25 cellular contexts compared by ENCODE assay signal in genomic region chr11:113203332-113203731, GRCh38.
"Had no signal": no experiment of that assay in that cellular context is flagged by ENCODE, and none has a peak within 500 bp of the region (broad histone marks: within the 10 kb centered on the region; RNA-seq: fewer than 3 reads in every experiment).

No MANE protein-coding gene starts in this region.

- H3K4me1 ChIP-seq: gastrocnemius medialis, pancreas, psoas muscle, tibial artery had no signal

- H3K36me3 ChIP-seq: brain microvascular endothelial cell, gastrocnemius medialis, pancreas, tibial artery had no signal

- H3K9me3 Mint-ChIP-seq: activated naive CD4-positive, alpha-beta T cell treated with anti-CD3 and anti-CD28 coated beads, Interleukin-2, amount 50 U/mL, for 24 hours; dendritic cell treated with granulocyte-macrophage colony-stimulating factor and Interleukin-4, amounts not matched to agents 40 ng/mL and 50 ng/mL, for 4 days; effector memory CD8-positive, alpha-beta T cell; natural killer cell treated with Interleukin-12 subunit alpha and Interleukin-12 subunit beta and Interleukin-15 and Interleukin-18, amount 100 ng/mL, for 72 hours had no signal

- H3K36me3 Mint-ChIP-seq: activated naive CD4-positive, alpha-beta T cell treated with anti-CD3 and anti-CD28 coated beads, Interleukin-2, amount 50 U/mL, for 24 hours had no signal

- H3K4me3 ChIP-seq: esophagus muscularis mucosa, gastrocnemius medialis, left ventricle myocardium inferior, pancreas, psoas muscle, tibial artery had no signal

- DNase-seq: activated CD4-positive, alpha-beta T cell treated with anti-CD3 and anti-CD28 coated beads for 1 hour; activated CD4-positive, alpha-beta T cell treated with anti-CD3 and anti-CD28 coated beads, Interleukin-2, amount 50 U/mL, for 1 hour; activated gamma-delta T cell treated with Interleukin-2 at 50 U/mL for 16 hours; activated T-cell treated with anti-CD3 and anti-CD28 coated beads, Interleukin-2, amount 50 U/mL, for 1 hour; aorta; brain microvascular endothelial cell; caudate nucleus; effector memory CD8-positive, alpha-beta T cell; gastrocnemius medialis; head of caudate nucleus; left ventricle myocardium inferior; mammary epithelial cell; midbrain; pancreas; psoas muscle; right cardiac atrium; stimulated activated CD4-positive, alpha-beta T cell treated with anti-CD3 and anti-CD28 coated beads, Interleukin-12 subunit alpha, Interleukin-12 subunit beta, amount 100 ng/mL, for 4 hours; stimulated activated CD4-positive, alpha-beta T cell treated with anti-CD3 and anti-CD28 coated beads, Interleukin-4, amount 100 ng/mL, for 4 hours; stimulated activated naive CD8-positive, alpha-beta T cell treated with anti-CD3 and anti-CD28 coated beads, Interleukin-15, Interleukin-2, amounts not matched to agents 100 U/mL and 50 U/mL, for 24 hours; T-helper 9 cell; tibial artery had no signal

- H3K9me3 ChIP-seq: esophagus muscularis mucosa, gastrocnemius medialis, left ventricle myocardium inferior, pancreas, psoas muscle, tibial artery had no signal

- ATAC-seq: effector memory CD8-positive, alpha-beta T cell; gastrocnemius medialis; natural killer cell treated with Interleukin-12 subunit alpha and Interleukin-12 subunit beta and Interleukin-15 and Interleukin-18, amount 100 ng/mL, for 72 hours; pancreas; psoas muscle; stimulated activated naive CD8-positive, alpha-beta T cell treated with anti-CD3 and anti-CD28 coated beads, Interleukin-15, Interleukin-2, amounts not matched to agents 100 U/mL and 50 U/mL, for 24 hours had no signal

- H3K27ac Mint-ChIP-seq: activated naive CD4-positive, alpha-beta T cell treated with anti-CD3 and anti-CD28 coated beads, Interleukin-2, amount 50 U/mL, for 24 hours; dendritic cell treated with granulocyte-macrophage colony-stimulating factor and Interleukin-4, amounts not matched to agents 40 ng/mL and 50 ng/mL, for 4 days; effector memory CD8-positive, alpha-beta T cell had no signal

- H3K27me3 Mint-ChIP-seq: natural killer cell treated with Interleukin-12 subunit alpha and Interleukin-12 subunit beta and Interleukin-15 and Interleukin-18, amount 100 ng/mL, for 72 hours had no signal

- H3K27me3 ChIP-seq: brain microvascular endothelial cell, esophagus muscularis mucosa, gastrocnemius medialis, pancreas, tibial artery had no signal

- H3K4me1 Mint-ChIP-seq: activated naive CD4-positive, alpha-beta T cell treated with anti-CD3 and anti-CD28 coated beads, Interleukin-2, amount 50 U/mL, for 24 hours had no signal

- H3K27ac ChIP-seq: brain microvascular endothelial cell, esophagus muscularis mucosa, gastrocnemius medialis, left ventricle myocardium inferior, pancreas, psoas muscle, tibial artery had no signal

- H3K4me3 Mint-ChIP-seq: activated naive CD4-positive, alpha-beta T cell treated with anti-CD3 and anti-CD28 coated beads, Interleukin-2, amount 50 U/mL, for 24 hours; dendritic cell treated with granulocyte-macrophage colony-stimulating factor and Interleukin-4, amounts not matched to agents 40 ng/mL and 50 ng/mL, for 4 days; effector memory CD8-positive, alpha-beta T cell; natural killer cell treated with Interleukin-12 subunit alpha and Interleukin-12 subunit beta and Interleukin-15 and Interleukin-18, amount 100 ng/mL, for 72 hours had no signal
